Comparison of ENCODE assay signal across 8 cellular contexts in genomic region chr11:65719887-65720236, GRCh38. TPM values are rescaled to one million over a fixed set of nuclear protein-coding genes. Genes with fewer than 3 reads are reported as not detected.
DNase-seq lines count a peak whose midpoint lies in the region; ATAC-seq and TF ChIP-seq lines count a peak whose summit lies in the region.

No MANE protein-coding gene starts in this region.

- peak overlapping the region; percentile 69 for H3K4me3 ChIP-seq in lung
- H3K4me3 ChIP-seq in tibial artery: peak overlapping the region; percentile 59 to 78

- H3K36me3 ChIP-seq in lung (ENCODE audit: control insufficient read depth in 2 of 2, insufficient read depth in 2 of 2, low read length in 2 of 2) (peaks cover 9 to 43% of the 10 kb centered on the region in 2 donors), tibial artery (peaks cover 47% of the 10 kb centered on the region in 3 donors)

- intact Hi-C loops in tibial artery (cut with DNase I; ENCODE audit: low total_unique reads): loop anchor here (5.0 kb wide), 1 partner anchor 57 kb away; no protein-coding TSS in a partner anchor

- H3K9me3 ChIP-seq in lung (ENCODE audit: control insufficient read depth in 2 of 2, insufficient read depth in 1 of 2, low read length in 1 of 2): no peaks in the 10 kb centered on the region
- H3K9me3 ChIP-seq in tibial artery: no peaks in the 10 kb centered on the region

- H3K27me3 ChIP-seq in lung (ENCODE audit: control insufficient read depth, insufficient read depth) (no peaks in the 10 kb centered on the region), tibial artery (no peaks in the 10 kb centered on the region)

- H3K4me1 ChIP-seq in lung (ENCODE audit: control insufficient read depth in 2 of 2, insufficient read depth in 2 of 2, low read length in 2 of 2) (peaks cover 0 to 12% of the 10 kb centered on the region in 2 donors), tibial artery (peaks cover 0 to 32% (median 20%) of the 10 kb centered on the region in 4 donors)

- no peak for TF ChIP-seq CTCF in lung (IDR thresholded peaks at IDR 0.05; ENCODE audit: control extremely low read depth, extremely low read depth)
- no peak for TF ChIP-seq CTCF in tibial artery (IDR thresholded peaks at IDR 0.05)

- WGBS in lung, 2 donors: 3 to 7% methylated on average over 14 to 16 of the region's 16 CpGs

- H3K27ac ChIP-seq in cingulate gyrus (ENCODE audit: low read depth, low read length) (peak overlapping the region; percentile 81), lung (ENCODE audit: low read depth in 1 of 2, low read length in 1 of 2) (peak overlapping the region; percentile 83 to 93), tibial artery (peak overlapping the region; percentile 77 to 90)

- ATAC-seq in GM18861 (IDR thresholded peaks at IDR 0.05; ENCODE audit: unreplicated experiment): peak; percentile 8
- ATAC-seq in HG02938 (IDR thresholded peaks at IDR 0.05; ENCODE audit: unreplicated experiment): peak; percentile 10
- ATAC-seq in lung (ENCODE audit: insufficient read depth, low FRiP score): peak; percentile 7
- ATAC-seq in GM18858 (IDR thresholded peaks at IDR 0.05; ENCODE audit: unreplicated experiment): no peak

- DNase-seq in RPMI7951 (ENCODE audit: low read depth) (peak; percentile 62), lung (ENCODE audit: low spot score) (no peak), tibial artery (no peak), NCI-H1930 (lab: John Stamatoyannopoulos, UW) (no peak)

RNA-seq across cellular contexts. Expression of gene RNASEH2C, which starts 0.7 kb away (rescaled TPM):
- 38.3 and 54.8 TPM in 2 replicates for total RNA-seq in RPMI7951 (2014; rRNA removed; shearing (Covaris generic))
- total RNA-seq in lung: 10 to 100 TPM; 21.8 to 62.3 TPM
- polyA plus RNA-seq in lung: 10 to 100 TPM; 88.5 to 97.7 TPM

RNA-seq across cellular contexts. Expression of gene KAT5, which starts 7.8 kb away (rescaled TPM):
- 36.8 and 47.9 TPM in 2 replicates for total RNA-seq in RPMI7951 (2014; rRNA removed; shearing (Covaris generic))
- total RNA-seq in lung: 10 to 100 TPM; 45.3 to 88.6 TPM
- 10 to 100 TPM; 70.0 to 95.3 TPM for polyA plus RNA-seq in lung

RNA-seq across cellular contexts. Expression of gene RELA, which starts 57.1 kb away (rescaled TPM):
- 33.3 and 34.2 TPM in 2 replicates for total RNA-seq in RPMI7951 (2014; rRNA removed; shearing (Covaris generic))
- 10 to 100 TPM; 50.2 to 72.6 TPM for total RNA-seq in lung
- 10 to 100 TPM; 34.8 to 65.8 TPM for polyA plus RNA-seq in lung
